16 cellular contexts compared by ENCODE assay signal in genomic region chr19:33686246-33686645, GRCh38.
"Had no signal": no experiment of that assay in that cellular context is flagged by ENCODE, and none has a peak within 500 bp of the region (broad histone marks: within the 10 kb centered on the region; RNA-seq: fewer than 3 reads in every experiment).

No MANE protein-coding gene starts in this region.

- H3K36me3 Mint-ChIP-seq: immature natural killer cell, type B pancreatic cell had no signal

- ATAC-seq: body of pancreas, esophagus mucosa, gastrocnemius medialis, heart right ventricle, left ventricle myocardium superior had no signal

- H3K27ac Mint-ChIP-seq: activated naive CD4-positive, alpha-beta T cell treated with anti-CD3 and anti-CD28 coated beads for 36 hours; immature natural killer cell; type B pancreatic cell had no signal

- H3K4me3 Mint-ChIP-seq: activated naive CD4-positive, alpha-beta T cell treated with anti-CD3 and anti-CD28 coated beads for 36 hours; immature natural killer cell had no signal

- DNase-seq: activated CD4-positive, alpha-beta T cell treated with anti-CD3 and anti-CD28 coated beads, Interleukin-2, amount 50 U/mL, for 4 hours; activated naive CD4-positive, alpha-beta T cell treated with anti-CD3 and anti-CD28 coated beads for 36 hours; activated T-cell treated with anti-CD3 and anti-CD28 coated beads for 4 hours; body of pancreas; central memory CD4-positive, alpha-beta T cell; effector CD4-positive, alpha-beta T cell; gastrocnemius medialis; heart right ventricle; immature natural killer cell; left ventricle myocardium superior; stimulated activated CD4-positive, alpha-beta T cell treated with anti-CD3 and anti-CD28 coated beads, Interleukin-4, amount 100 ng/mL, for 1 hour; stomach; T-helper 2 cell; testis had no signal

- H3K9me3 Mint-ChIP-seq: activated naive CD4-positive, alpha-beta T cell treated with anti-CD3 and anti-CD28 coated beads for 36 hours; immature natural killer cell; type B pancreatic cell had no signal

- H3K4me1 Mint-ChIP-seq: immature natural killer cell had no signal
